In genomic region chr22:48678171-48679135, GRCh38 we compare ENCODE assay signal across 18 cellular contexts.
DNase-seq lines count a peak whose midpoint lies in the region; ATAC-seq and TF ChIP-seq lines count a peak whose summit lies in the region.
"Had no signal": no experiment of that assay in that cellular context is flagged by ENCODE, and none has a peak within 500 bp of the region (broad histone marks: within the 10 kb centered on the region; RNA-seq: fewer than 3 reads in every experiment).

No MANE protein-coding gene starts in this region.

- ATAC-seq in left cardiac atrium (no peak), GM21737 (IDR thresholded peaks at IDR 0.05; ENCODE audit: unreplicated experiment) (no peak)
- ATAC-seq in stimulated activated effector memory CD8-positive, alpha-beta T cell treated with anti-CD3 and anti-CD28 coated beads, Interleukin-12 subunit alpha, Interleukin-12 subunit beta, amount 100 ng/mL, for 72 hours: no peak
- no peak for ATAC-seq in CD8-positive, alpha-beta T cell
- ATAC-seq: GM12878, GM23338 had no signal

- H3K9me3 ChIP-seq in right atrium auricular region (no peaks in the 10 kb centered on the region), HUES6 (ENCODE audit: control insufficient read depth, insufficient read depth, low read depth, low read length) (0 out of 2 replicates have a peak, but pooled peaks cover under 1% of the 10 kb centered on the region), left ventricle myocardium inferior (replicated peaks) (peaks cover 5% of the 10 kb centered on the region)
- no peaks in the 10 kb centered on the region for H3K9me3 ChIP-seq in CD8-positive, alpha-beta T cell (ENCODE audit: low read length)
- H3K9me3 ChIP-seq: HAP-1 had no signal

- H3K27ac ChIP-seq in right atrium auricular region (no peak overlapping the region), HUES6 (ENCODE audit: low read depth, low read length) (no peak overlapping the region), left ventricle myocardium inferior (replicated peaks) (no peak overlapping the region)
- no peak overlapping the region for H3K27ac ChIP-seq in CD8-positive, alpha-beta T cell (ENCODE audit: low read depth, low read length)
- H3K27ac ChIP-seq: C4-2B, KMS-11 had no signal

- no peaks in the 10 kb centered on the region for H3K27me3 ChIP-seq in right atrium auricular region
- H3K27me3 ChIP-seq in HUES6 (ENCODE audit: control insufficient read depth, insufficient read depth, low read length): peaks cover 21% of the 10 kb centered on the region; the same call in 1 of the 2 replicates
- H3K27me3 ChIP-seq in left ventricle myocardium inferior (ENCODE audit: low read depth): peaks cover 21% of the 10 kb centered on the region
- no peaks in the 10 kb centered on the region for H3K27me3 ChIP-seq in CD8-positive, alpha-beta T cell (ENCODE audit: insufficient read depth, low read length)

- H3K9ac ChIP-seq in HUES6 (ENCODE audit: low read length): no peak overlapping the region
- H3K9ac ChIP-seq: KMS-11 had no signal

- intact Hi-C loops in left cardiac atrium (cut with DNase I): no loop called here
- intact Hi-C loops in left ventricle myocardium inferior (cut with micrococcal nuclease): no loop called here
- intact Hi-C loops in CD8-positive, alpha-beta T cell (cut with DNase I, micrococcal nuclease): no loop called here

- H3K4me3 Mint-ChIP-seq in stimulated activated effector memory CD8-positive, alpha-beta T cell treated with anti-CD3 and anti-CD28 coated beads, Interleukin-12 subunit alpha, Interleukin-12 subunit beta, amount 100 ng/mL, for 72 hours: no peak overlapping the region
- H3K4me3 Mint-ChIP-seq in CD8-positive, alpha-beta T cell: no peak overlapping the region
- H3K4me3 Mint-ChIP-seq in immature natural killer cell: no peak overlapping the region
- H3K4me3 Mint-ChIP-seq: B cell; CD4-positive, alpha-beta T cell; GM23338 had no signal

- TF ChIP-seq CTCF in right atrium auricular region (IDR thresholded peaks at IDR 0.05) (no peak), left ventricle myocardium inferior (IDR thresholded peaks at IDR 0.05; ENCODE audit: borderline replicate concordance) (no peak)
- no peak for TF ChIP-seq CTCF in CD8-positive, alpha-beta T cell (IDR thresholded peaks at IDR 0.05)

- CTCF ChIA-PET in CD8-positive, alpha-beta T cell (lab: Charles Lee): no interaction called here

- POLR2A ChIA-PET in CD8-positive, alpha-beta T cell (lab: Charles Lee): no interaction called here

- no peaks in the 10 kb centered on the region for H3K36me3 Mint-ChIP-seq in stimulated activated effector memory CD8-positive, alpha-beta T cell treated with anti-CD3 and anti-CD28 coated beads, Interleukin-12 subunit alpha, Interleukin-12 subunit beta, amount 100 ng/mL, for 72 hours
- H3K36me3 Mint-ChIP-seq in CD8-positive, alpha-beta T cell: no peaks in the 10 kb centered on the region
- no peaks in the 10 kb centered on the region for H3K36me3 Mint-ChIP-seq in immature natural killer cell

- H3K4me3 ChIP-seq in right atrium auricular region (no peak overlapping the region), HUES6 (ENCODE audit: low read depth, low read length) (peak overlapping the region; percentile 38; the same call in 1 of the 2 replicates), left ventricle myocardium inferior (no peak overlapping the region)
- no peak overlapping the region for H3K4me3 ChIP-seq in CD8-positive, alpha-beta T cell (ENCODE audit: low read depth, low read length)
- H3K4me3 ChIP-seq: GM12878, GM23338, HAP-1 had no signal

- no peaks in the 10 kb centered on the region for H3K9me3 Mint-ChIP-seq in stimulated activated effector memory CD8-positive, alpha-beta T cell treated with anti-CD3 and anti-CD28 coated beads, Interleukin-12 subunit alpha, Interleukin-12 subunit beta, amount 100 ng/mL, for 72 hours
- no peaks in the 10 kb centered on the region for H3K9me3 Mint-ChIP-seq in CD8-positive, alpha-beta T cell
- no peaks in the 10 kb centered on the region for H3K9me3 Mint-ChIP-seq in immature natural killer cell
- H3K9me3 Mint-ChIP-seq: CD4-positive, alpha-beta T cell; GM23338 had no signal

- no peaks in the 10 kb centered on the region for H3K4me1 ChIP-seq in right atrium auricular region
- no peaks in the 10 kb centered on the region; the same call in 1 of the 2 replicates for H3K4me1 ChIP-seq in HUES6 (ENCODE audit: control insufficient read depth, insufficient read depth, low read length)
- no peaks in the 10 kb centered on the region for H3K4me1 ChIP-seq in left ventricle myocardium inferior
- H3K4me1 ChIP-seq in CD8-positive, alpha-beta T cell (ENCODE audit: insufficient read depth, low read length): no peaks in the 10 kb centered on the region
- H3K4me1 ChIP-seq: HAP-1 had no signal

- H3K36me3 ChIP-seq in right atrium auricular region: no peaks in the 10 kb centered on the region
- H3K36me3 ChIP-seq in HUES6 (ENCODE audit: control insufficient read depth, insufficient read depth, low read length): no peaks in the 10 kb centered on the region
- H3K36me3 ChIP-seq in left ventricle myocardium inferior: no peaks in the 10 kb centered on the region
- no peaks in the 10 kb centered on the region for H3K36me3 ChIP-seq in CD8-positive, alpha-beta T cell (ENCODE audit: insufficient read depth, low read length)
- H3K36me3 ChIP-seq: HAP-1 had no signal

- H3K27me3 Mint-ChIP-seq in CD8-positive, alpha-beta T cell (ENCODE audit: low read depth): no peaks in the 10 kb centered on the region
- H3K27me3 Mint-ChIP-seq in immature natural killer cell (ENCODE audit: low read depth in 3 of 3): peaks cover 0 to 1% (median 0%) of the 10 kb centered on the region in 3 donors
- H3K27me3 Mint-ChIP-seq: B cell; CD4-positive, alpha-beta T cell had no signal

- H3K4me1 Mint-ChIP-seq in stimulated activated effector memory CD8-positive, alpha-beta T cell treated with anti-CD3 and anti-CD28 coated beads, Interleukin-12 subunit alpha, Interleukin-12 subunit beta, amount 100 ng/mL, for 72 hours: no peaks in the 10 kb centered on the region
- H3K4me1 Mint-ChIP-seq in CD8-positive, alpha-beta T cell (ENCODE audit: low read depth): no peaks in the 10 kb centered on the region
- H3K4me1 Mint-ChIP-seq in immature natural killer cell: no peaks in the 10 kb centered on the region
- H3K4me1 Mint-ChIP-seq: B cell had no signal

- H3K27ac Mint-ChIP-seq in stimulated activated effector memory CD8-positive, alpha-beta T cell treated with anti-CD3 and anti-CD28 coated beads, Interleukin-12 subunit alpha, Interleukin-12 subunit beta, amount 100 ng/mL, for 72 hours: peak overlapping the region; percentile 65
- no peak overlapping the region for H3K27ac Mint-ChIP-seq in CD8-positive, alpha-beta T cell
- H3K27ac Mint-ChIP-seq in immature natural killer cell: no peak overlapping the region
- H3K27ac Mint-ChIP-seq: B cell; CD4-positive, alpha-beta T cell; GM23338 had no signal

- DNase-seq in left cardiac atrium (peak; percentile 15), right atrium auricular region (ENCODE audit: low spot score) (no peak), left ventricle myocardium inferior (peak; percentile 11), immature natural killer cell (no peak)
- DNase-seq in stimulated activated effector memory CD8-positive, alpha-beta T cell treated with anti-CD3 and anti-CD28 coated beads, Interleukin-12 subunit alpha, Interleukin-12 subunit beta, amount 100 ng/mL, for 72 hours (ENCODE audit: low spot score in 2 of 2): no peak
- no peak for DNase-seq in CD8-positive, alpha-beta T cell
- DNase-seq: CD4-positive, alpha-beta T cell; DMS53; DND-41; EL had no signal

Comparison
In these comparisons a context has a peak if more than half of its experiments do, and no peak if none do; other contexts are left out.
1. DNase-seq: peak in left cardiac atrium (single experiment) and left ventricle myocardium inferior (single experiment); none in right atrium auricular region (single experiment), stimulated activated effector memory CD8-positive, alpha-beta T cell treated with anti-CD3 and anti-CD28 coated beads, Interleukin-12 subunit alpha, Interleukin-12 subunit beta, amount 100 ng/mL, for 72 hours (0 of 2), CD8-positive, alpha-beta T cell (0 of 7) and immature natural killer cell (0 of 3).